In the genomic region with DNA sequence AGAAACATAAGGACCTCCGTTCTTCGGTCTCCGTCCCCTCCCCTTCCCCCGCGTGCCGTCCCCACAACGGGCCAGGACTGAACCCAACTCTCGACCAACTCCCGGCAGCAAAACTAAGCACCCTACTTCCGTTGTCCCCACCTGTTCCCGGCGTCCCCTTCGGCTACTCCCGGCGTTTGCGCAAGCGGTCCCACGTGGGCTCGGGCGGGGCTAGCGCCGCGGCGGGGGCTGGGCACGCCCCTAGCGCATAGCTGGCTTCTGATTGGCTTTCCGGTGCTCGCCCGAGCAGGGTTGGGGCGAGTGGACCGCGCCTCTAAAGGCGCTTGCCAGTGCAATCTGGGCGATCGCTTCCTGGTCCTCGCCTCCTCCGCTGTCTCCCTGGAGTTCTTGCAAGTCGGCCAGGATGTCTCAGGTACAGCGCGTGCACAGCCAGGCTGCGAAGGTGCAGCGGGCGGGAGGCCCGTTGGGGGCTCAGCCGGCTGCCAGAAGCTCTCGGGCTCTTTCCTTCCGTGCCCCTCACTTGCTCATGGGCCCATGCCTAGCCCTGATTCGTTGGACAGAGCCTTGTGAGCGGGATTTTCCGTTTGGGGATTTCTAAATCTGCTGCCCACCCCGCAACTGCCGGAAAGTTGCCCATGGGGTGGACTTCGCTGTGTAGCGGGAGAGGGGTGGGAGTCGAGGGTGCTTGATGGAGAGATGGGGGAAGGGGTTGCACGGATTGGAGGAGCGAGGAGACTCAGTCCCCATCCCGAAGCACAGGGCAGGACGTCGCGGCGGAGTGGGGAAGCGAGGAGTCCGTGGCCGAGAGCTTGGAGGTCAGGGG, we compare ENCODE assay signal across 8 cellular contexts. TPM values are rescaled to one million over a fixed set of nuclear protein-coding genes. Genes with fewer than 3 reads are reported as not detected.
DNase-seq lines count a peak whose midpoint lies in the region; ATAC-seq and TF ChIP-seq lines count a peak whose summit lies in the region.

A gene (minus strand): TSS at position 186 of the 823 bp plus-strand sequence. CDS start 26,875 bp downstream, outside the sequence.
A gene (plus strand): TSS at position 329 of the 823 bp plus-strand sequence. CDS start 75 bp downstream, at position 404.

- CTCF ChIA-PET in PC-3 (lab: Charles Lee) = interaction anchor here (1.0 kb wide), 1 partner anchor 110 kb away, joined by 3 read pairs; no protein-coding TSS in a partner anchor

- H3K4me1 ChIP-seq in PC-3 (ENCODE audit: insufficient read depth, low read length) = peaks cover 29% of the 10 kb centered on the region
- H3K4me1 ChIP-seq in mucosa of stomach (ENCODE audit: control insufficient read depth, insufficient read depth, low read length) = peaks cover 41% of the 10 kb centered on the region

- BruUV-seq in PC-3 (replicated peaks; lab: Mats Ljungman, UMichigan) = TSS peak; percentile 52

- TF ChIP-seq EP300 in Ishikawa (IDR thresholded peaks at IDR 0.05; ENCODE audit: borderline replicate concordance) = peak; percentile 52

- no peaks in the 10 kb centered on the region for H3F3A ChIP-seq in PC-3 (ENCODE audit: low read length, unreplicated experiment)

- H2AFZ ChIP-seq in PC-3 (ENCODE audit: low read length) = peak within 1 kb of the TSS; percentile 91

- H3K27ac ChIP-seq in PC-3 (ENCODE audit: low read length) = peak within 1 kb of the TSS; percentile 66

- H3K27me3 ChIP-seq in PC-3 (ENCODE audit: low read length) (no peaks in the 10 kb centered on the region), mucosa of stomach (ENCODE audit: control insufficient read depth, insufficient read depth, low read length) (no peaks in the 10 kb centered on the region)

- TF ChIP-seq POLR2A in erythroblast (IDR thresholded peaks at IDR 0.05; ENCODE audit: low read length) = peak; percentile 88

- H3K4me3 ChIP-seq in PC-3 (ENCODE audit: low read length) (peak within 1 kb of the TSS; percentile 79), mucosa of stomach (ENCODE audit: low read length) (peak within 1 kb of the TSS; percentile 98)

- no peak for TF ChIP-seq CTCF in PC-3 (conservative IDR thresholded peaks at IDR 0.05; ENCODE audit: low read depth, low read length)

- no peaks in the 10 kb centered on the region for H3K9me3 Mint-ChIP-seq in activated T-cell treated with anti-CD3 and anti-CD28 coated beads, Interleukin-2, amount 50 U/mL, for 24 hours

- peaks cover 63% of the 10 kb centered on the region for H3K36me3 Mint-ChIP-seq in activated T-cell treated with anti-CD3 and anti-CD28 coated beads, Interleukin-2, amount 50 U/mL, for 24 hours (ENCODE audit: low read depth)

- peaks cover 16% of the 10 kb centered on the region for H4K20me1 ChIP-seq in PC-3 (ENCODE audit: low read length)

- no peak for TF ChIP-seq RAD21 in Ishikawa (IDR thresholded peaks at IDR 0.05; ENCODE audit: low read depth)

- H3K9ac ChIP-seq in PC-3 (ENCODE audit: low read length) = peak within 1 kb of the TSS; percentile 90
- peak within 1 kb of the TSS; percentile 92 for H3K9ac ChIP-seq in mucosa of stomach (ENCODE audit: low read length)

- DNase-seq in DMS114 treated with DMSO at 0.1 percent for 48 hours (lab: John Stamatoyannopoulos, UW; ENCODE audit: unreplicated experiment) = peak; percentile 77
- peak; percentile 98 for DNase-seq in PC-3
- peak; percentile 95 for DNase-seq in activated T-cell treated with anti-CD3 and anti-CD28 coated beads, Interleukin-2, amount 50 U/mL, for 24 hours
- peak; percentile 96 to 97 for DNase-seq in erythroblast (lab: John Stamatoyannopoulos, UW)
- peak; percentile 82 to 84 for DNase-seq in stimulated activated CD8-positive, alpha-beta memory T cell treated with anti-CD3 and anti-CD28 coated beads, Interleukin-7, amount 100 ng/mL, for 1 hour (ENCODE audit: low read depth in 2 of 2)

- H3K27ac Mint-ChIP-seq in activated T-cell treated with anti-CD3 and anti-CD28 coated beads, Interleukin-2, amount 50 U/mL, for 24 hours = peak within 1 kb of the TSS; percentile 99

- intact Hi-C loops in PC-3 (cut with micrococcal nuclease) = loop anchor here (10.0 kb wide), 1 partner anchor 52 kb away; no protein-coding TSS in a partner anchor

- H3K4me2 ChIP-seq in PC-3 (ENCODE audit: low read length) = peak within 1 kb of the TSS; percentile 96

- ATAC-seq in GM21576 (IDR thresholded peaks at IDR 0.05; ENCODE audit: unreplicated experiment) (peak; percentile 93), PC-3 (peak; percentile 95)

- no peaks in the 10 kb centered on the region for H3K9me3 ChIP-seq in PC-3 (ENCODE audit: low read length)
- no peaks in the 10 kb centered on the region for H3K9me3 ChIP-seq in mucosa of stomach (ENCODE audit: control insufficient read depth, low read length)

- no peaks in the 10 kb centered on the region for H3K27me3 Mint-ChIP-seq in activated T-cell treated with anti-CD3 and anti-CD28 coated beads, Interleukin-2, amount 50 U/mL, for 24 hours

- peaks cover 45% of the 10 kb centered on the region for H3K79me2 ChIP-seq in PC-3 (ENCODE audit: low read length)

- H3K36me3 ChIP-seq in PC-3 (ENCODE audit: low read depth, low read length) (peaks cover 34% of the 10 kb centered on the region), mucosa of stomach (ENCODE audit: control insufficient read depth, insufficient read depth, low read length) (peaks cover 1% of the 10 kb centered on the region)

- H3K4me1 Mint-ChIP-seq in activated T-cell treated with anti-CD3 and anti-CD28 coated beads, Interleukin-2, amount 50 U/mL, for 24 hours (ENCODE audit: low read depth) = peaks cover 50% of the 10 kb centered on the region

- H3K4me3 Mint-ChIP-seq in activated T-cell treated with anti-CD3 and anti-CD28 coated beads, Interleukin-2, amount 50 U/mL, for 24 hours = peak within 1 kb of the TSS; percentile 100

- POLR2A ChIA-PET in PC-3 (lab: Charles Lee; ENCODE audit: unreplicated experiment) = interaction anchor here (0.5 to 0.7 kb wide), 5 partner anchors 31 to 886 kb away, joined by 3 to 4 read pairs (median 3); a partner anchor contains a TSS

- H3K9me2 ChIP-seq in PC-3 (replicated peaks; ENCODE audit: low read length) = no peaks in the 10 kb centered on the region

TF ChIP-seq in Ishikawa, 13 proteins besides CTCF, POLR2A, EP300 and RAD21:
- TF ChIP-seq CEBPB (IDR thresholded peaks at IDR 0.05) (peak; percentile 99), TAF1 (IDR thresholded peaks at IDR 0.05; ENCODE audit: low read depth) (peak; percentile 88), YY1 (IDR thresholded peaks at IDR 0.05; ENCODE audit: low read depth) (no peak), NFIC (IDR thresholded peaks at IDR 0.05) (no peak; the same call in 1 of the 2 replicates), FOXM1 (IDR thresholded peaks at IDR 0.05; ENCODE audit: borderline replicate concordance, low read depth) (no peak), TEAD4 (IDR thresholded peaks at IDR 0.05) (no peak), ZBTB7A (IDR thresholded peaks at IDR 0.05; ENCODE audit: low read depth) (no peak), TCF12 (IDR thresholded peaks at IDR 0.05; ENCODE audit: low read depth) (peak; percentile 20), CREB1 (IDR thresholded peaks at IDR 0.05; ENCODE audit: low read depth) (peak; percentile 41; the same call in 1 of the 2 replicates), EGR1 (IDR thresholded peaks at IDR 0.05) (no peak)
- TF ChIP-seq, protein P1, sequence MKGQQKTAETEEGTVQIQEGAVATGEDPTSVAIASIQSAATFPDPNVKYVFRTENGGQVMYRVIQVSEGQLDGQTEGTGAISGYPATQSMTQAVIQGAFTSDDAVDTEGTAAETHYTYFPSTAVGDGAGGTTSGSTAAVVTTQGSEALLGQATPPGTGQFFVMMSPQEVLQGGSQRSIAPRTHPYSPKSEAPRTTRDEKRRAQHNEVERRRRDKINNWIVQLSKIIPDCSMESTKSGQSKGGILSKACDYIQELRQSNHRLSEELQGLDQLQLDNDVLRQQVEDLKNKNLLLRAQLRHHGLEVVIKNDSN (IDR thresholded peaks at IDR 0.05) = peak; percentile 95
- TF ChIP-seq, protein P2, sequence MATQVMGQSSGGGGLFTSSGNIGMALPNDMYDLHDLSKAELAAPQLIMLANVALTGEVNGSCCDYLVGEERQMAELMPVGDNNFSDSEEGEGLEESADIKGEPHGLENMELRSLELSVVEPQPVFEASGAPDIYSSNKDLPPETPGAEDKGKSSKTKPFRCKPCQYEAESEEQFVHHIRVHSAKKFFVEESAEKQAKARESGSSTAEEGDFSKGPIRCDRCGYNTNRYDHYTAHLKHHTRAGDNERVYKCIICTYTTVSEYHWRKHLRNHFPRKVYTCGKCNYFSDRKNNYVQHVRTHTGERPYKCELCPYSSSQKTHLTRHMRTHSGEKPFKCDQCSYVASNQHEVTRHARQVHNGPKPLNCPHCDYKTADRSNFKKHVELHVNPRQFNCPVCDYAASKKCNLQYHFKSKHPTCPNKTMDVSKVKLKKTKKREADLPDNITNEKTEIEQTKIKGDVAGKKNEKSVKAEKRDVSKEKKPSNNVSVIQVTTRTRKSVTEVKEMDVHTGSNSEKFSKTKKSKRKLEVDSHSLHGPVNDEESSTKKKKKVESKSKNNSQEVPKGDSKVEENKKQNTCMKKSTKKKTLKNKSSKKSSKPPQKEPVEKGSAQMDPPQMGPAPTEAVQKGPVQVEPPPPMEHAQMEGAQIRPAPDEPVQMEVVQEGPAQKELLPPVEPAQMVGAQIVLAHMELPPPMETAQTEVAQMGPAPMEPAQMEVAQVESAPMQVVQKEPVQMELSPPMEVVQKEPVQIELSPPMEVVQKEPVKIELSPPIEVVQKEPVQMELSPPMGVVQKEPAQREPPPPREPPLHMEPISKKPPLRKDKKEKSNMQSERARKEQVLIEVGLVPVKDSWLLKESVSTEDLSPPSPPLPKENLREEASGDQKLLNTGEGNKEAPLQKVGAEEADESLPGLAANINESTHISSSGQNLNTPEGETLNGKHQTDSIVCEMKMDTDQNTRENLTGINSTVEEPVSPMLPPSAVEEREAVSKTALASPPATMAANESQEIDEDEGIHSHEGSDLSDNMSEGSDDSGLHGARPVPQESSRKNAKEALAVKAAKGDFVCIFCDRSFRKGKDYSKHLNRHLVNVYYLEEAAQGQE (IDR thresholded peaks at IDR 0.05; ENCODE audit: low read depth) = peak; percentile 11; the same call in 1 of the 2 replicates
- TF ChIP-seq, protein P3, sequence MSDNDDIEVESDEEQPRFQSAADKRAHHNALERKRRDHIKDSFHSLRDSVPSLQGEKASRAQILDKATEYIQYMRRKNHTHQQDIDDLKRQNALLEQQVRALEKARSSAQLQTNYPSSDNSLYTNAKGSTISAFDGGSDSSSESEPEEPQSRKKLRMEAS (IDR thresholded peaks at IDR 0.05) = peak; percentile 97

RNA-seq across cellular contexts. Expression of the first gene that starts in this region (rescaled TPM):
- total RNA-seq in PC-3 (2014; rRNA removed) = 3.1 and 10.2 TPM in 2 replicates

RNA-seq across cellular contexts. Expression of the second gene that starts in this region (rescaled TPM):
- total RNA-seq in PC-3 (2014; rRNA removed) = 197 and 273 TPM in 2 replicates

Comparison
In these comparisons a context has a peak if more than half of its experiments do, and no peak if none do; other contexts are left out.
1. Peak in every context shown above with its lines: DNase-seq, ATAC-seq, H3K4me3 ChIP-seq and H3K27ac ChIP-seq.